8 cellular contexts compared by ENCODE assay signal in genomic region chr14:90256354-90257131, GRCh38. TPM values are rescaled to one million over a fixed set of nuclear protein-coding genes. Genes with fewer than 3 reads are reported as not detected.
DNase-seq lines count a peak whose midpoint lies in the region; ATAC-seq and TF ChIP-seq lines count a peak whose summit lies in the region.

PSMC1 (plus strand) TSS chr14:90256553; CDS start chr14:90256598, 45 bp downstream.

- TF ChIP-seq CTCF in GM10248 (IDR thresholded peaks at IDR 0.05; ENCODE audit: control extremely low read depth, extremely low read depth, low read depth, missing control alignments): no peak
- TF ChIP-seq CTCF in ovary (IDR thresholded peaks at IDR 0.05): no peak
- peak in 2 of 6 experiments; percentile 17 to 20 for TF ChIP-seq CTCF in thyroid gland (IDR thresholded peaks at IDR 0.05)

- POLR2A ChIA-PET in GM10248 (lab: Yijun Ruan, JAX): interaction anchor here (1.1 kb wide), 1 partner anchor 9 kb away, joined by 3 read pairs; no protein-coding TSS in a partner anchor

- H3K36me3 Mint-ChIP-seq in activated naive CD8-positive, alpha-beta T cell: peaks cover 19% of the 10 kb centered on the region

- H3K4me3 ChIP-seq in ovary: peak within 1 kb of the TSS; percentile 93
- peak within 1 kb of the TSS; percentile 74 to 98 (median 97) for H3K4me3 ChIP-seq in thyroid gland (replicated peaks in 1 of 3)

- 0 to 1% (median 1%) methylated on average over 55 of the region's 55 CpGs for WGBS in ovary, 3 donors
- 0 to 1% methylated on average over 25 to 28 of the region's 55 CpGs for WGBS in thyroid gland, 2 donors

- H3K27ac Mint-ChIP-seq in activated naive CD8-positive, alpha-beta T cell: peak within 1 kb of the TSS; percentile 99

- intact Hi-C loops in Right ventricle myocardium inferior (cut with DNase I): loop anchor here (10.0 kb wide), 1 partner anchor 302 kb away; the partner anchor contains the start of genes EFCAB11 and TDP1
- intact Hi-C loops in ovary (cut with DNase I): no loop called here
- intact Hi-C loops in thyroid gland (cut with DNase I): no loop called here

- CTCF ChIA-PET in GM10248 (lab: Yijun Ruan, JAX): interaction anchor here (0.9 to 1.6 kb wide), 4 partner anchors 11 to 1230 kb away, joined by 3 to 8 read pairs (median 4); no protein-coding TSS in a partner anchor

- H3K27me3 ChIP-seq in ovary (no peaks in the 10 kb centered on the region), thyroid gland (no peaks in the 10 kb centered on the region)

- TF ChIP-seq POLR2A in ovary (IDR thresholded peaks at IDR 0.05) (no peak), thyroid gland (IDR thresholded peaks at IDR 0.05) (peak; percentile 2 to 56)

- peaks cover 9% of the 10 kb centered on the region for H3K4me1 ChIP-seq in ovary (ENCODE audit: insufficient read depth)
- H3K4me1 ChIP-seq in thyroid gland: peaks cover 10 to 17% of the 10 kb centered on the region in 2 donors

- H3K27me3 Mint-ChIP-seq in activated naive CD8-positive, alpha-beta T cell: peaks cover 2% of the 10 kb centered on the region

- H3K36me3 ChIP-seq in ovary (no peaks in the 10 kb centered on the region), thyroid gland (peaks cover 6 to 17% of the 10 kb centered on the region in 2 donors)

- H3K9me3 ChIP-seq in ovary (no peaks in the 10 kb centered on the region), thyroid gland (no peaks in the 10 kb centered on the region)

- H3K27ac ChIP-seq in ovary: peak within 1 kb of the TSS; percentile 42 to 62
- H3K27ac ChIP-seq in thyroid gland: peak within 1 kb of the TSS; percentile 71 to 87 (median 83)

- ATAC-seq in HG02623 (IDR thresholded peaks at IDR 0.05; ENCODE audit: unreplicated experiment) (peak; percentile 95), Right ventricle myocardium inferior (peak; percentile 98)

- H3K9me3 Mint-ChIP-seq in activated naive CD8-positive, alpha-beta T cell (ENCODE audit: low read depth): no peaks in the 10 kb centered on the region

- peak within 1 kb of the TSS; percentile 99 for H3K4me3 Mint-ChIP-seq in activated naive CD8-positive, alpha-beta T cell

- peak; percentile 90 for DNase-seq in GM10248 (ENCODE audit: extremely low spot score)
- peak; percentile 88 for DNase-seq in NCI-H1105 (lab: John Stamatoyannopoulos, UW)
- peak; percentile 66 for DNase-seq in SKM-1 treated with dmso at 0.1 percent for 144 hours (lab: John Stamatoyannopoulos, UW; ENCODE audit: unreplicated experiment)
- DNase-seq in Right ventricle myocardium inferior (ENCODE audit: missing footprints): peak; percentile 94
- DNase-seq in ovary: peak; percentile 83 to 90 (median 87)
- peak; percentile 92 to 93 for DNase-seq in thyroid gland

- peaks cover 32% of the 10 kb centered on the region for H3K4me1 Mint-ChIP-seq in activated naive CD8-positive, alpha-beta T cell (ENCODE audit: low read depth)

- TF ChIP-seq EP300 in ovary (IDR thresholded peaks at IDR 0.05): no peak

RNA-seq across cellular contexts. Expression of gene PSMC1, which starts in this region (rescaled TPM):
- total RNA-seq in Right ventricle myocardium inferior: 125 TPM
- 10 to 100 TPM; 32.3 to 79.0 (median 65.0) TPM for total RNA-seq in ovary
- 100 to 1,000 TPM; 113 to 212 TPM for polyA plus RNA-seq in ovary
- total RNA-seq in thyroid gland: 100 to 1,000 TPM in 3 of 4 donors, 10 to 100 TPM in 1; 86.8 to 163 (median 133) TPM

Comparison
In these comparisons a context has a peak if more than half of its experiments do, and no peak if none do; other contexts are left out.
1. Peak in every context shown above with its lines: DNase-seq, ATAC-seq, H3K4me3 ChIP-seq and H3K27ac ChIP-seq.